9 cellular contexts compared by ENCODE assay signal in the genomic region with DNA sequence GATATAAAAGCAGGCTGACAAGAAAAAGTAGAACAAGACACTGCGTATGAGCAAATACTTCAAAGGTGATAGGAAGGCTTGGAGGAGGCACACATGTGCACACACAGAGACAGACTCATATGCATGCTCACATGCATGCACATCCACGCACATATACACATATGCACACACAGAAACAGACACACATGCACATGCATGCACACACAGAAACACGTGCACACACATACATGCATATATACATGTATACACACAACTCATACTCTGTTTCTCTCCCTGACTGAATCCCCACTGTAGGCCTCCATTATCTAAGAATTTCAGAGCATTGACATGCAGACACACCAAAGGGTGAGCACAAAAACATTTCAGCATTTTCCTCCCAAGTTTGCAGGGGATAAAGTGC. TPM values are rescaled to one million over a fixed set of nuclear protein-coding genes. Genes with fewer than 3 reads are reported as not detected.
"Had no signal": no experiment of that assay in that cellular context is flagged by ENCODE, and none has a peak within 500 bp of the region (broad histone marks: within the 10 kb centered on the region; RNA-seq: fewer than 3 reads in every experiment).

No MANE protein-coding gene starts in this region.

- DNase-seq: GOT3, H7, IMR-90, KG1 had no signal

- FAIRE-seq: K562 had no signal

- H2AFZ ChIP-seq: GM23248 had no signal

- H3K36me3 ChIP-seq: HAP-1 had no signal

- H3K9me3 ChIP-seq: HAP-1 had no signal

- ATAC-seq: HCT116, K562 had no signal

- H3K4me1 ChIP-seq: HAP-1 had no signal

- H3K4me3 ChIP-seq: GM23248, HAP-1, K562 had no signal

- H3K27ac ChIP-seq: GM23248 had no signal

- H3K9ac ChIP-seq: GM23248 had no signal

RNA-seq across cellular contexts. Expression of a gene that starts 43.7 kb away (rescaled TPM):
- total RNA-seq: GM23248, H7, HT-29, IMR-90, K562 had no signal
- polyA plus RNA-seq: GM23248, IMR-90, K562 had no signal
